In genomic region chr18:63241317-63241712, GRCh38 we compare ENCODE assay signal across 14 cellular contexts.
"Had no signal": no experiment of that assay in that cellular context is flagged by ENCODE, and none has a peak within 500 bp of the region (broad histone marks: within the 10 kb centered on the region; RNA-seq: fewer than 3 reads in every experiment).

No MANE protein-coding gene starts in this region.

- H3K27me3 ChIP-seq: brain microvascular endothelial cell, sigmoid colon had no signal

- H3K4me3 ChIP-seq: lower lobe of right lung, sigmoid colon, thoracic aorta had no signal

- DNase-seq: activated CD4-positive, alpha-beta T cell treated with anti-CD3 and anti-CD28 coated beads for 48 hours; activated naive CD4-positive, alpha-beta T cell treated with Interleukin-2 at 50 U/mL for 16 hours; activated T-cell treated with anti-CD3 and anti-CD28 coated beads, Interleukin-2, amount 50 U/mL, for 1 hour; brain microvascular endothelial cell; foreskin fibroblast; glutamatergic neuron; lower lobe of right lung; midbrain; nucleus accumbens; sigmoid colon; stimulated activated naive CD8-positive, alpha-beta T cell treated with anti-CD3 and anti-CD28 coated beads, Interleukin-15, Interleukin-2, amounts not matched to agents 100 U/mL and 50 U/mL, for 24 hours; T1000 had no signal

- H3K27ac ChIP-seq: brain microvascular endothelial cell, lower lobe of right lung, sigmoid colon, thoracic aorta had no signal

- H3K36me3 ChIP-seq: brain microvascular endothelial cell, lower lobe of right lung, sigmoid colon, thoracic aorta had no signal

- H3K9me3 ChIP-seq: lower lobe of right lung, sigmoid colon, thoracic aorta had no signal

- ATAC-seq: esophagus mucosa; lower lobe of right lung; stimulated activated naive CD8-positive, alpha-beta T cell treated with anti-CD3 and anti-CD28 coated beads, Interleukin-15, Interleukin-2, amounts not matched to agents 100 U/mL and 50 U/mL, for 24 hours had no signal
